Comparison of ENCODE assay signal across 1 cellular context in the genomic region with DNA sequence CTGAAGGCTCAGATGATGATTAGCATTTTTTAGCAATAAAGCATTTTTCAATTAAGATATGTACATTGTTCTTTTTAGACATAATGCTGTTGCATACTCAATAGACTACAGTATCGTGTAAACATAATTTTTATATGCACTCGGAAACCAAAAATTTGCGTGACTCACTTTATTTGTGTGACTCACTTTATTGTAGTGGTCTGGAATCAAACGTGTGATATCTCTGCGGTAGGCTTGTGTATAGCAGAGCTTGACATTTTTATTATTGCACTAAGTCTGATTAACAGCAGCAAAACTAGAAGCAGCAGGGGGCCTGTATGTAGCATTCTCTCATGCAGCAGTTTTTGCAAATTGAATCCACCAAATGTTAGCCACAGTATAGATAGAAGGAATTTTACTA.
TF ChIP-seq lines count a peak whose summit lies in the region.

No MANE protein-coding gene starts in this region.

TF ChIP-seq in HEK293, 187 proteins besides CTCF, POLR2A, EP300 and RAD21 (continued from another document):
- TF ChIP-seq, protein P1, sequence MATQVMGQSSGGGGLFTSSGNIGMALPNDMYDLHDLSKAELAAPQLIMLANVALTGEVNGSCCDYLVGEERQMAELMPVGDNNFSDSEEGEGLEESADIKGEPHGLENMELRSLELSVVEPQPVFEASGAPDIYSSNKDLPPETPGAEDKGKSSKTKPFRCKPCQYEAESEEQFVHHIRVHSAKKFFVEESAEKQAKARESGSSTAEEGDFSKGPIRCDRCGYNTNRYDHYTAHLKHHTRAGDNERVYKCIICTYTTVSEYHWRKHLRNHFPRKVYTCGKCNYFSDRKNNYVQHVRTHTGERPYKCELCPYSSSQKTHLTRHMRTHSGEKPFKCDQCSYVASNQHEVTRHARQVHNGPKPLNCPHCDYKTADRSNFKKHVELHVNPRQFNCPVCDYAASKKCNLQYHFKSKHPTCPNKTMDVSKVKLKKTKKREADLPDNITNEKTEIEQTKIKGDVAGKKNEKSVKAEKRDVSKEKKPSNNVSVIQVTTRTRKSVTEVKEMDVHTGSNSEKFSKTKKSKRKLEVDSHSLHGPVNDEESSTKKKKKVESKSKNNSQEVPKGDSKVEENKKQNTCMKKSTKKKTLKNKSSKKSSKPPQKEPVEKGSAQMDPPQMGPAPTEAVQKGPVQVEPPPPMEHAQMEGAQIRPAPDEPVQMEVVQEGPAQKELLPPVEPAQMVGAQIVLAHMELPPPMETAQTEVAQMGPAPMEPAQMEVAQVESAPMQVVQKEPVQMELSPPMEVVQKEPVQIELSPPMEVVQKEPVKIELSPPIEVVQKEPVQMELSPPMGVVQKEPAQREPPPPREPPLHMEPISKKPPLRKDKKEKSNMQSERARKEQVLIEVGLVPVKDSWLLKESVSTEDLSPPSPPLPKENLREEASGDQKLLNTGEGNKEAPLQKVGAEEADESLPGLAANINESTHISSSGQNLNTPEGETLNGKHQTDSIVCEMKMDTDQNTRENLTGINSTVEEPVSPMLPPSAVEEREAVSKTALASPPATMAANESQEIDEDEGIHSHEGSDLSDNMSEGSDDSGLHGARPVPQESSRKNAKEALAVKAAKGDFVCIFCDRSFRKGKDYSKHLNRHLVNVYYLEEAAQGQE (tag by site-specific recombination; IDR thresholded peaks at IDR 0.05) = no peak
- TF ChIP-seq ZNF707 (tag by site-specific recombination; IDR thresholded peaks at IDR 0.05) (no peak), ZSCAN23 (tag by site-specific recombination; IDR thresholded peaks at IDR 0.05) (peak; percentile 30; the same call in 1 of the 2 replicates), ZBTB44 (tag by site-specific recombination; IDR thresholded peaks at IDR 0.05) (peak; percentile 97), ZNF660 (tag by site-specific recombination; IDR thresholded peaks at IDR 0.05) (peak; percentile 51), ZNF114 (tag by site-specific recombination; IDR thresholded peaks at IDR 0.05) (no peak), ZNF366 (tag by site-specific recombination; conservative IDR thresholded peaks at IDR 0.05) (no peak), GLI4 (tag by site-specific recombination; IDR thresholded peaks at IDR 0.05) (no peak), ZNF341 (tag by site-specific recombination; IDR thresholded peaks at IDR 0.05; ENCODE audit: low read depth) (no peak), WT1 (tag by site-specific recombination; IDR thresholded peaks at IDR 0.05) (peak; percentile 43; the same call in 1 of the 2 replicates), ZNF132 (tag by site-specific recombination; IDR thresholded peaks at IDR 0.05; ENCODE audit: borderline replicate concordance) (no peak), ZNF521 (tag by site-specific recombination; IDR thresholded peaks at IDR 0.05) (no peak), MYNN (tag by site-specific recombination; IDR thresholded peaks at IDR 0.05; ENCODE audit: borderline replicate concordance) (no peak), ZBTB17 (tag by site-specific recombination; IDR thresholded peaks at IDR 0.05) (peak; percentile 68), ZBTB20 (tag by site-specific recombination; IDR thresholded peaks at IDR 0.05) (no peak), ATF2 (tag by site-specific recombination; IDR thresholded peaks at IDR 0.05; ENCODE audit: low read depth) (peak; percentile 74; the same call in 1 of the 2 replicates), MEIS1 (CRISPR knock-in tag; IDR thresholded peaks at IDR 0.05; ENCODE audit: borderline replicate concordance) (no peak), GLIS1 (tag by site-specific recombination; IDR thresholded peaks at IDR 0.05) (peak; percentile 78)
- TF ChIP-seq, protein P2, sequence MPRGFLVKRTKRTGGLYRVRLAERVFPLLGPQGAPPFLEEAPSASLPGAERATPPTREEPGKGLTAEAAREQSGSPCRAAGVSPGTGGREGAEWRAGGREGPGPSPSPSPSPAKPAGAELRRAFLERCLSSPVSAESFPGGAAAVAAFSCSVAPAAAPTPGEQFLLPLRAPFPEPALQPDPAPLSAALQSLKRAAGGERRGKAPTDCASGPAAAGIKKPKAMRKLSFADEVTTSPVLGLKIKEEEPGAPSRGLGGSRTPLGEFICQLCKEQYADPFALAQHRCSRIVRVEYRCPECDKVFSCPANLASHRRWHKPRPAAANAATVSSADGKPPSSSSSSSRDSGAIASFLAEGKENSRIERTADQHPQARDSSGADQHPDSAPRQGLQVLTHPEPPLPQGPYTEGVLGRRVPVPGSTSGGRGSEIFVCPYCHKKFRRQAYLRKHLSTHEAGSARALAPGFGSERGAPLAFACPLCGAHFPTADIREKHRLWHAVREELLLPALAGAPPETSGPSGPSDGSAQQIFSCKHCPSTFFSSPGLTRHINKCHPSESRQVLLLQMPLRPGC (tag by site-specific recombination; IDR thresholded peaks at IDR 0.05) = peak; percentile 85
